In the genomic region with DNA sequence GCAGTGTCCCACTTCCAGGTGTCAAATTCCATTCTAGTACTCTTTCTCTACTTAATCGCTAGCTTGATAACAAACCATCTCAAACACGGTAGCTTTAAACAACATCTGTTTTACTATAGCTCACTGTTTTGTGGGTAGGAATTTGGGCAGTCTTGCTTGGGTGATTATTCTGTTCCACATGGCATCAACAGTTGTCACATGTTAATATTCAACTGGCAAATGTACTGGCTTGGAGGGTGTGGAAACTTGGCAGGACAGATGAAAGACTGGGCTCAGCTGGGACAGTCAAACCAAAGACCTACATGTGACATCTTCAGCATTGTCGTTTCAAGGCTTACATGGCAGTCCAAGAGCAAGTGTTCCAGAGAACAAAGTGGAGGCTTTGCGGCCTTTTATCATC, we compare ENCODE assay signal across 19 cellular contexts.
"Had no signal": no experiment of that assay in that cellular context is flagged by ENCODE, and none has a peak within 500 bp of the region (broad histone marks: within the 10 kb centered on the region; RNA-seq: fewer than 3 reads in every experiment).

No MANE protein-coding gene starts in this region.

- H3K4me3 ChIP-seq: adrenal gland, colonic mucosa, gastrocnemius medialis, heart right ventricle, lower lobe of right lung, transverse colon had no signal

- H3K9me3 ChIP-seq: colonic mucosa, gastrocnemius medialis, heart right ventricle, lower lobe of right lung, transverse colon had no signal

- FAIRE-seq: keratinocyte, TTC549 had no signal

- H3K4me1 ChIP-seq: adrenal gland, colonic mucosa, gastrocnemius medialis, heart right ventricle, lower lobe of right lung, transverse colon had no signal

- DNase-seq: activated CD4-positive, alpha-beta T cell treated with anti-CD3 and anti-CD28 coated beads, Interleukin-2, amount 50 U/mL, for 1 hour; activated CD4-positive, CD25-positive, alpha-beta regulatory T cell; activated naive CD4-positive, alpha-beta T cell treated with anti-CD3 and anti-CD28 coated beads, Interleukin-2, amount 10 ng/mL, durations not matched to agents 7 days and 5 days; activated T-cell treated with anti-CD3 and anti-CD28 coated beads for 4 hours; adrenal gland; colonic mucosa; effector CD8-positive, alpha-beta T cell; gastrocnemius medialis; heart right ventricle; lower lobe of right lung; naive thymus-derived CD8-positive, alpha-beta T cell; right cardiac atrium; stimulated activated CD4-positive, alpha-beta T cell treated with anti-CD3 and anti-CD28 coated beads, Interleukin-2, amount 100 ng/mL, for 24 hours; stimulated activated naive CD4-positive, alpha-beta T cell; substantia nigra; T-helper 17 cell; transverse colon had no signal

- H3K27me3 ChIP-seq: adrenal gland, colonic mucosa, gastrocnemius medialis, heart right ventricle, transverse colon had no signal

- ATAC-seq: gastrocnemius medialis; heart right ventricle; lower lobe of right lung; naive thymus-derived CD8-positive, alpha-beta T cell; right cardiac atrium; T-helper 17 cell had no signal

- H3K36me3 ChIP-seq: adrenal gland, colonic mucosa, gastrocnemius medialis, heart right ventricle, lower lobe of right lung, transverse colon had no signal

- H3K27ac ChIP-seq: adrenal gland, colonic mucosa, gastrocnemius medialis, heart right ventricle, lower lobe of right lung, transverse colon had no signal
